ENCODE assay signal across 19 cellular contexts in genomic region chr16:2172688-2173335, GRCh38. TPM values are rescaled to one million over a fixed set of nuclear protein-coding genes. Genes with fewer than 3 reads are reported as not detected.
DNase-seq lines count a peak whose midpoint lies in the region; ATAC-seq and TF ChIP-seq lines count a peak whose summit lies in the region.
"Had no signal": no experiment of that assay in that cellular context is flagged by ENCODE, and none has a peak within 500 bp of the region (broad histone marks: within the 10 kb centered on the region; RNA-seq: fewer than 3 reads in every experiment).

No MANE protein-coding gene starts in this region.

- H3K4me3 ChIP-seq in HEK293 (ENCODE audit: low read depth, low read length) (no peak overlapping the region), endodermal cell (ENCODE audit: low read length) (no peak overlapping the region)
- H3K4me3 ChIP-seq: BLaER1 treated with 17β-estradiol and CSF1 and Interleukin-3, amounts not matched to agents 10 nM and 100 nM had no signal

- WGBS in endodermal cell (ENCODE audit: insufficient coverage in 1 of 2, insufficient read length in 1 of 2), 2 experiments, result 95 to 100% methylated on average over 18 to 29 of the region's 29 CpGs

- H3K9me3 Mint-ChIP-seq in WTC11, result no peaks in the 10 kb centered on the region
- no peaks in the 10 kb centered on the region for H3K9me3 Mint-ChIP-seq in endodermal cell
- H3K9me3 Mint-ChIP-seq in progenitor cell of endocrine pancreas (ENCODE audit: low read depth), result no peaks in the 10 kb centered on the region
- H3K9me3 Mint-ChIP-seq: CD4-positive, alpha-beta T cell; CD8-positive, alpha-beta T cell had no signal

- DNase-seq in WTC11 (ENCODE audit: low spot score), result no peak
- DNase-seq in endodermal cell, result no peak
- no peak for DNase-seq in NCI-H1092 (lab: John Stamatoyannopoulos, UW)
- DNase-seq in AG20443 (ENCODE audit: low spot score), result no peak
- no peak for DNase-seq in islet precursor cell
- no peak for DNase-seq in progenitor cell of endocrine pancreas (ENCODE audit: low spot score, unreplicated experiment)
- DNase-seq: 8988T; ACHN; AML-193; Caco-2; Calu3; CD4-positive, alpha-beta T cell; CD8-positive, alpha-beta T cell; DMS79 treated with DMSO at 0.1 percent for 48 hours; GF-D8 had no signal

- TF ChIP-seq CTCF in HEK293 (tag by site-specific recombination; IDR thresholded peaks at IDR 0.05) (no peak), WTC11 (IDR thresholded peaks at IDR 0.05) (no peak), endodermal cell (conservative IDR thresholded peaks at IDR 0.05) (no peak), progenitor cell of endocrine pancreas (IDR thresholded peaks at IDR 0.05; ENCODE audit: unreplicated experiment) (no peak)

- H3K9me3 ChIP-seq in HEK293 (ENCODE audit: control insufficient read depth, insufficient read depth, low read depth, low read length) (no peaks in the 10 kb centered on the region), endodermal cell (ENCODE audit: control insufficient read depth, low read length) (no peaks in the 10 kb centered on the region)
- H3K9me3 ChIP-seq: Caco-2 had no signal

- no peak overlapping the region for H3K9ac ChIP-seq in endodermal cell (ENCODE audit: extremely low read depth, low read length, poor library complexity, severe bottlenecking)

- H3K36me3 Mint-ChIP-seq in WTC11, result peaks cover 24% of the 10 kb centered on the region
- H3K36me3 Mint-ChIP-seq in endodermal cell (ENCODE audit: low read depth), result peaks cover 36% of the 10 kb centered on the region
- peaks cover 11% of the 10 kb centered on the region for H3K36me3 Mint-ChIP-seq in progenitor cell of endocrine pancreas (ENCODE audit: insufficient read depth)

- H3K27ac Mint-ChIP-seq in WTC11 (0 out of 2 replicates have a peak overlapping the region, but pooled peaks have one; percentile 60), endodermal cell (peak overlapping the region; percentile 30), progenitor cell of endocrine pancreas (no peak overlapping the region)
- H3K27ac Mint-ChIP-seq: B cell; CD4-positive, alpha-beta T cell; CD8-positive, alpha-beta T cell had no signal

- CTCF ChIA-PET in HEK293 (lab: Yijun Ruan, JAX) (no interaction called here), WTC11 (lab: Charles Lee) (interaction anchor here (0.6 to 1.0 kb wide), 2 partner anchors 104 to 169 kb away, joined by 3 to 4 read pairs; no protein-coding TSS in a partner anchor)

- H3K4me3 Mint-ChIP-seq in WTC11 (no peak overlapping the region), endodermal cell (no peak overlapping the region), progenitor cell of endocrine pancreas (ENCODE audit: low read depth) (no peak overlapping the region)
- H3K4me3 Mint-ChIP-seq: B cell; CD4-positive, alpha-beta T cell; CD8-positive, alpha-beta T cell had no signal

- no peaks in the 10 kb centered on the region for H3K27me3 Mint-ChIP-seq in WTC11 (ENCODE audit: low read depth)
- H3K27me3 Mint-ChIP-seq in endodermal cell (ENCODE audit: insufficient read depth), result no peaks in the 10 kb centered on the region
- H3K27me3 Mint-ChIP-seq in progenitor cell of endocrine pancreas, result no peaks in the 10 kb centered on the region
- H3K27me3 Mint-ChIP-seq: B cell; CD4-positive, alpha-beta T cell had no signal

- no peaks in the 10 kb centered on the region for H3K27me3 ChIP-seq in endodermal cell (ENCODE audit: control insufficient read depth, insufficient read depth, low read length, poor library complexity, severe bottlenecking)
- H3K27me3 ChIP-seq: BLaER1 treated with 17β-estradiol and CSF1 and Interleukin-3, amounts not matched to agents 10 nM and 100 nM had no signal

- no peak for ATAC-seq in WTC11
- ATAC-seq: CD8-positive, alpha-beta T cell had no signal

- POLR2A ChIA-PET in HEK293 (lab: Yijun Ruan, JAX) (interaction anchor here (0.6 to 3.2 kb wide), 6 partner anchors 11 to 277 kb away, joined by 3 to 18 read pairs (median 4); partner anchors contain the start of genes PGP and TRAF7), WTC11 (lab: Charles Lee) (interaction anchor here (0.6 kb wide), 2 partner anchors 87 to 122 kb away, joined by 3 to 4 read pairs; no protein-coding TSS in a partner anchor)

- no peak overlapping the region for H3K27ac ChIP-seq in HEK293 (ENCODE audit: extremely low read depth, low read depth, low read length)
- H3K27ac ChIP-seq in endodermal cell (ENCODE audit: low read depth, low read length), result no peak overlapping the region
- H3K27ac ChIP-seq: C4-2B had no signal

- H3K36me3 ChIP-seq in HEK293 (ENCODE audit: control insufficient read depth in 2 of 2, insufficient read depth in 1 of 2, low read length in 2 of 2), result peaks cover 0 to 63% of the 10 kb centered on the region in 2 experiments; a peak in 2 of 3 replicates
- H3K36me3 ChIP-seq in endodermal cell (ENCODE audit: control insufficient read depth, insufficient read depth, low read length), result peaks cover 19% of the 10 kb centered on the region

- no peaks in the 10 kb centered on the region for H3K4me1 Mint-ChIP-seq in WTC11
- no peaks in the 10 kb centered on the region for H3K4me1 Mint-ChIP-seq in endodermal cell
- H3K4me1 Mint-ChIP-seq in progenitor cell of endocrine pancreas (ENCODE audit: low read depth), result no peaks in the 10 kb centered on the region
- H3K4me1 Mint-ChIP-seq: B cell had no signal

- H3K4me1 ChIP-seq in HEK293 (ENCODE audit: control insufficient read depth, insufficient read depth, low read length) (no peaks in the 10 kb centered on the region), endodermal cell (ENCODE audit: control insufficient read depth, insufficient read depth, low read length) (no peaks in the 10 kb centered on the region)
- H3K4me1 ChIP-seq: Caco-2 had no signal

TF ChIP-seq in HEK293, 187 proteins besides CTCF, POLR2A, EP300 and RAD21 (continues in another document):
- TF ChIP-seq HIC1 (tag by site-specific recombination; IDR thresholded peaks at IDR 0.05) (0 out of 2 replicates have a peak, but pooled peaks have one; percentile 12), ZNF23 (tag by site-specific recombination; IDR thresholded peaks at IDR 0.05; ENCODE audit: borderline replicate concordance) (no peak), EGR2 (tag by site-specific recombination; IDR thresholded peaks at IDR 0.05; ENCODE audit: low read depth) (peak; percentile 90)

TF ChIP-seq in WTC11, 78 proteins besides CTCF, POLR2A, EP300 and RAD21 (continues in another document):
- TF ChIP-seq ZNF512 (CRISPR knock-in tag; IDR thresholded peaks at IDR 0.05; ENCODE audit: borderline replicate concordance) (no peak), NR1H2 (CRISPR knock-in tag; IDR thresholded peaks at IDR 0.05) (no peak), NR3C1 (CRISPR knock-in tag; conservative IDR thresholded peaks at IDR 0.05; ENCODE audit: low read depth) (no peak)

RNA-seq across cellular contexts. Expression of gene TRAF7, which starts 17.2 kb away (rescaled TPM):
- 148 to 159 TPM (median 152 TPM) in 3 replicates for total RNA-seq in WTC11 (2021)
- total RNA-seq in endodermal cell, result 100 to 1,000 TPM; 108 to 110 TPM
- 54.6 TPM for polyA plus RNA-seq in endodermal cell (2013, experiment 1 of 2)
- polyA plus RNA-seq in endodermal cell (2013, experiment 2 of 2), result 52.1 TPM
- total RNA-seq in progenitor cell of endocrine pancreas, result 79.6 and 85.2 TPM in 2 replicates

RNA-seq across cellular contexts. Expression of gene CASKIN1, which starts 23.6 kb away (rescaled TPM):
- total RNA-seq in WTC11 (2021) (9.4 to 15.7 TPM (median 11.3 TPM) in 3 replicates), endodermal cell (1 to 10 TPM; 8.2 to 9.7 TPM), progenitor cell of endocrine pancreas (12.7 and 13.1 TPM in 2 replicates)
- 11.9 TPM for polyA plus RNA-seq in endodermal cell (2013, experiment 1 of 2)
- 9.7 TPM for polyA plus RNA-seq in endodermal cell (2013, experiment 2 of 2)
- total RNA-seq: B cell had no signal

RNA-seq across cellular contexts. Expression of gene RAB26, which starts 24.4 kb away (rescaled TPM):
- total RNA-seq in WTC11 (2021) (6.2 to 7.3 TPM (median 6.9 TPM) in 3 replicates), endodermal cell (1 to 10 TPM; 3.2 to 4.9 TPM), progenitor cell of endocrine pancreas (20.4 and 23.3 TPM in 2 replicates)
- polyA plus RNA-seq in endodermal cell (2013, experiment 1 of 2), result 5.8 TPM
- 4.6 TPM for polyA plus RNA-seq in endodermal cell (2013, experiment 2 of 2)
- total RNA-seq: CD4-positive, alpha-beta T cell; CD8-positive, alpha-beta T cell had no signal

RNA-seq across cellular contexts. Expression of gene MLST8, which starts 32.4 kb away (rescaled TPM):
- total RNA-seq in WTC11 (2021) (71.6 to 76.1 TPM (median 75.9 TPM) in 3 replicates), endodermal cell (10 to 100 TPM; 60.3 to 70.8 TPM), progenitor cell of endocrine pancreas (51.5 TPM in 2 replicates)
- polyA plus RNA-seq in endodermal cell (2013, experiment 1 of 2), result 64.9 TPM
- polyA plus RNA-seq in endodermal cell (2013, experiment 2 of 2), result 61.5 TPM

RNA-seq across cellular contexts. Expression of gene PKD1, which starts 37.1 kb away (rescaled TPM):
- total RNA-seq in WTC11 (2021) (96.8 to 102 TPM (median 98.9 TPM) in 3 replicates), endodermal cell (100 to 1,000 TPM; 104 to 110 TPM), progenitor cell of endocrine pancreas (96.2 and 97.8 TPM in 2 replicates)
- 71.3 TPM for polyA plus RNA-seq in endodermal cell (2013, experiment 1 of 2)
- 71.3 TPM for polyA plus RNA-seq in endodermal cell (2013, experiment 2 of 2)
